Comparison of ENCODE assay signal across 2 cellular contexts in genomic region chr1:234776875-234777849, GRCh38.
TF ChIP-seq lines count a peak whose summit lies in the region.

No MANE protein-coding gene starts in this region.

TF ChIP-seq in K562, 482 proteins besides CTCF, POLR2A, EP300 and RAD21 (continued from another document and continues in another):
- TF ChIP-seq TOE1 (IDR thresholded peaks at IDR 0.05; ENCODE audit: borderline replicate concordance): no peak
- TF ChIP-seq TOE1 (CRISPR knock-in tag; IDR thresholded peaks at IDR 0.05; ENCODE audit: borderline replicate concordance, low read depth): no peak
- TF ChIP-seq PRMT5 (CRISPR knock-in tag; IDR thresholded peaks at IDR 0.05): no peak
- TF ChIP-seq ZNF584 (CRISPR knock-in tag; IDR thresholded peaks at IDR 0.05; ENCODE audit: low read depth): no peak
- TF ChIP-seq ZBTB33 (CRISPR knock-in tag; IDR thresholded peaks at IDR 0.05): no peak
- TF ChIP-seq ZNF12 (CRISPR knock-in tag; IDR thresholded peaks at IDR 0.05): no peak
- no peak for TF ChIP-seq PURB (CRISPR knock-in tag; IDR thresholded peaks at IDR 0.05; ENCODE audit: low read depth)
- TF ChIP-seq GABPB2 (CRISPR knock-in tag; conservative IDR thresholded peaks at IDR 0.05): no peak
- no peak for TF ChIP-seq YBX1 (IDR thresholded peaks at IDR 0.05)
- TF ChIP-seq CBFA2T2 (conservative IDR thresholded peaks at IDR 0.05): no peak
- no peak for TF ChIP-seq ZZZ3 (IDR thresholded peaks at IDR 0.05)
- no peak for TF ChIP-seq NKRF (IDR thresholded peaks at IDR 0.05; ENCODE audit: borderline replicate concordance)
- TF ChIP-seq ZMIZ1 (IDR thresholded peaks at IDR 0.05; ENCODE audit: low read depth in 2 of 2, low read length in 2 of 2): no peak
- no peak; the same call in 1 of the 2 replicates for TF ChIP-seq ZNF41 (CRISPR knock-in tag; conservative IDR thresholded peaks at IDR 0.05)
- TF ChIP-seq SAP30 (IDR thresholded peaks at IDR 0.05; ENCODE audit: borderline replicate concordance, insufficient read depth, low read depth, low read length, poor library complexity, severe bottlenecking): no peak
- no peak for TF ChIP-seq ZNF324 (CRISPR knock-in tag; IDR thresholded peaks at IDR 0.05)
- TF ChIP-seq HMBOX1 (IDR thresholded peaks at IDR 0.05): no peak
- no peak for TF ChIP-seq RAD51 (IDR thresholded peaks at IDR 0.05; ENCODE audit: borderline replicate concordance, low read depth)
- no peak for TF ChIP-seq HMG20B (CRISPR knock-in tag; IDR thresholded peaks at IDR 0.05)
- no peak for TF ChIP-seq BRD4 (IDR thresholded peaks at IDR 0.05)
- TF ChIP-seq RBM39 (optimal IDR thresholded peaks at IDR 0.05; ENCODE audit: low read depth, low read length): peak; percentile 63

TF ChIP-seq in neural cell, 6 proteins besides CTCF, POLR2A, EP300 and RAD21 (continued from another document):
- TF ChIP-seq REST (IDR thresholded peaks at IDR 0.05; ENCODE audit: borderline replicate concordance): no peak
